8 cellular contexts compared by ENCODE assay signal in genomic region chr7:33904680-33905388, GRCh38. TPM values are rescaled to one million over a fixed set of nuclear protein-coding genes. Genes with fewer than 3 reads are reported as not detected.
DNase-seq lines count a peak whose midpoint lies in the region; ATAC-seq, FAIRE-seq and TF ChIP-seq lines count a peak whose summit lies in the region.
"Had no signal": no experiment of that assay in that cellular context is flagged by ENCODE, and none has a peak within 500 bp of the region (broad histone marks: within the 10 kb centered on the region; RNA-seq: fewer than 3 reads in every experiment).

No MANE protein-coding gene starts in this region.

- H3K27me3 Mint-ChIP-seq in activated CD8-positive, alpha-beta T cell treated with anti-CD3 and anti-CD28 coated beads, Interleukin-2, amount 10 ng/mL, durations not matched to agents 7 days and 5 days (ENCODE audit: low read depth), result peaks cover 56% of the 10 kb centered on the region
- peaks cover 33% of the 10 kb centered on the region for H3K27me3 Mint-ChIP-seq in neural progenitor cell (ENCODE audit: insufficient read depth, low read depth)

- TF ChIP-seq CTCF in neural progenitor cell (IDR thresholded peaks at IDR 0.05), result peak; percentile 10

- POLR2A ChIA-PET in activated CD8-positive, alpha-beta T cell treated with anti-CD3 and anti-CD28 coated beads, Interleukin-2, amount 10 ng/mL, durations not matched to agents 7 days and 5 days (lab: Charles Lee), result no interaction called here

- H4K20me1 ChIP-seq in neural progenitor cell (ENCODE audit: low read depth), result peaks cover 10% of the 10 kb centered on the region

- peak overlapping the region; percentile 98 for H3K4me2 ChIP-seq in neural progenitor cell

- H3K79me2 ChIP-seq in neural progenitor cell (ENCODE audit: low read depth), result no peaks in the 10 kb centered on the region

- CTCF ChIA-PET in activated CD8-positive, alpha-beta T cell treated with anti-CD3 and anti-CD28 coated beads, Interleukin-2, amount 10 ng/mL, durations not matched to agents 7 days and 5 days (lab: Charles Lee), result interaction anchor here (1.1 to 1.9 kb wide), 3 partner anchors 9 to 28 kb away, joined by 5 to 10 read pairs (median 5); no protein-coding TSS in a partner anchor

- H3K27me3 ChIP-seq in neural progenitor cell, result peaks cover 69% of the 10 kb centered on the region

- peak; percentile 62 for DNase-seq in HT1080 (ENCODE audit: low read depth)
- peak; percentile 22 for DNase-seq in activated CD8-positive, alpha-beta T cell treated with anti-CD3 and anti-CD28 coated beads, Interleukin-2, amount 10 ng/mL, durations not matched to agents 7 days and 5 days
- peak; percentile 16 to 35 for DNase-seq in frontal cortex (ENCODE audit: low spot score in 2 of 2)
- DNase-seq in neural progenitor cell (ENCODE audit: low spot score), result peak; percentile 79
- DNase-seq in GM19239 (ENCODE audit: insufficient read length, low spot score), result no peak

- H3K27ac Mint-ChIP-seq in activated CD8-positive, alpha-beta T cell treated with anti-CD3 and anti-CD28 coated beads, Interleukin-2, amount 10 ng/mL, durations not matched to agents 7 days and 5 days, result no peak overlapping the region
- no peak overlapping the region for H3K27ac Mint-ChIP-seq in neural progenitor cell

- H3K4me3 ChIP-seq in GM08714 (ENCODE audit: low read length), result peak overlapping the region; percentile 23
- peak overlapping the region; percentile 93 for H3K4me3 ChIP-seq in neural progenitor cell

- peaks cover 9% of the 10 kb centered on the region for H3K4me1 ChIP-seq in neural progenitor cell

- H3K4me3 Mint-ChIP-seq in activated CD8-positive, alpha-beta T cell treated with anti-CD3 and anti-CD28 coated beads, Interleukin-2, amount 10 ng/mL, durations not matched to agents 7 days and 5 days, result peak overlapping the region; percentile 44
- peak overlapping the region; percentile 93 for H3K4me3 Mint-ChIP-seq in neural progenitor cell

- peaks cover 5% of the 10 kb centered on the region for H3K4me1 Mint-ChIP-seq in activated CD8-positive, alpha-beta T cell treated with anti-CD3 and anti-CD28 coated beads, Interleukin-2, amount 10 ng/mL, durations not matched to agents 7 days and 5 days (ENCODE audit: low read depth)
- H3K4me1 Mint-ChIP-seq in neural progenitor cell, result peaks cover 5% of the 10 kb centered on the region

- peak; percentile 82 for ATAC-seq in activated CD8-positive, alpha-beta T cell treated with anti-CD3 and anti-CD28 coated beads, Interleukin-2, amount 10 ng/mL, durations not matched to agents 7 days and 5 days
- ATAC-seq in HG03460 (IDR thresholded peaks at IDR 0.05; ENCODE audit: unreplicated experiment), result no peak

- peak overlapping the region; percentile 9 for H3K9ac ChIP-seq in neural progenitor cell

- FAIRE-seq in frontal cortex (lab: Jason Lieb, UNC), result no peak
- no peak for FAIRE-seq in GM19239 (lab: Jason Lieb, UNC)
- FAIRE-seq: TTC549 had no signal

- H3K9me3 ChIP-seq in neural progenitor cell (ENCODE audit: low read depth), result no peaks in the 10 kb centered on the region

- H3K36me3 Mint-ChIP-seq in activated CD8-positive, alpha-beta T cell treated with anti-CD3 and anti-CD28 coated beads, Interleukin-2, amount 10 ng/mL, durations not matched to agents 7 days and 5 days (ENCODE audit: low read depth), result no peaks in the 10 kb centered on the region
- H3K36me3 Mint-ChIP-seq in neural progenitor cell, result no peaks in the 10 kb centered on the region

- no peak overlapping the region for H3K27ac ChIP-seq in neural progenitor cell

- H3K36me3 ChIP-seq in neural progenitor cell, result no peaks in the 10 kb centered on the region

- peaks cover 22% of the 10 kb centered on the region for H3F3A ChIP-seq in neural progenitor cell (ENCODE audit: low read depth)

- H2AFZ ChIP-seq in neural progenitor cell (replicated peaks), result peak overlapping the region; percentile 100

- H3K9me3 Mint-ChIP-seq in activated CD8-positive, alpha-beta T cell treated with anti-CD3 and anti-CD28 coated beads, Interleukin-2, amount 10 ng/mL, durations not matched to agents 7 days and 5 days (ENCODE audit: insufficient read depth), result no peaks in the 10 kb centered on the region
- H3K9me3 Mint-ChIP-seq in neural progenitor cell, result no peaks in the 10 kb centered on the region

RNA-seq across cellular contexts. Expression of gene BMPER, which starts 0.5 kb away (rescaled TPM):
- total RNA-seq in HT1080 (2014; rRNA removed; shearing (Covaris generic)), result 2.4 and 3.8 TPM in 2 replicates
- polyA plus RNA-seq in HT1080 (2015; cell fraction: cytosol; rRNA removed), result 0.67 and 1.1 TPM in 2 replicates
- polyA plus RNA-seq in HT1080 (2015; cell fraction: nucleus; rRNA removed), result 1.3 and 1.6 TPM in 2 replicates
- total RNA-seq in activated CD8-positive, alpha-beta T cell treated with anti-CD3 and anti-CD28 coated beads, Interleukin-2, amount 10 ng/mL, durations not matched to agents 7 days and 5 days, result not detected
- total RNA-seq in frontal cortex (2.9 TPM), neural progenitor cell (ENCODE audit: low replicate concordance) (0.74 and 1.2 TPM in 2 replicates)
